Comparison of ENCODE assay signal across 1 cellular context in genomic region chr15:63668601-63669000, GRCh38.
TF ChIP-seq lines count a peak whose summit lies in the region.

No MANE protein-coding gene starts in this region.

TF ChIP-seq in GM12878, 131 proteins besides CTCF, POLR2A, EP300 and RAD21 (continued from another document):
- peak; percentile 98 for TF ChIP-seq ZBTB40 (IDR thresholded peaks at IDR 0.05; ENCODE audit: borderline replicate concordance)
- no peak for TF ChIP-seq CBX3 (IDR thresholded peaks at IDR 0.05; ENCODE audit: borderline replicate concordance, low read depth)
- TF ChIP-seq NR2C2 (IDR thresholded peaks at IDR 0.05; ENCODE audit: borderline replicate concordance, control insufficient read depth, insufficient read length, low read depth), result no peak
- TF ChIP-seq ZNF384 (IDR thresholded peaks at IDR 0.05; ENCODE audit: borderline replicate concordance, low read depth, low read length), result peak; percentile 96
- TF ChIP-seq CREB1 (IDR thresholded peaks at IDR 0.05; ENCODE audit: low read depth), result no peak
